ENCODE assay signal across 1 cellular context in genomic region chr6:118894425-118895240, GRCh38.
A peak's percentile ranks its signal among the peaks of the same experiment; 100 is the strongest.
TF ChIP-seq lines count a peak whose summit lies in the region.

No MANE protein-coding gene starts in this region.

TF ChIP-seq in HepG2, 621 proteins besides CTCF, POLR2A, EP300 and RAD21 (continued from another document and continues in another):
- TF ChIP-seq AHDC1 (CRISPR knock-in tag; IDR thresholded peaks at IDR 0.05; ENCODE audit: borderline replicate concordance) (no peak; the same call in 1 of the 2 replicates), U2AF2 (IDR thresholded peaks at IDR 0.05; ENCODE audit: low read depth, low read length) (no peak), ARNTL (CRISPR knock-in tag; IDR thresholded peaks at IDR 0.05) (peak; percentile 30), TFE3 (CRISPR knock-in tag; IDR thresholded peaks at IDR 0.05) (no peak), ZNF331 (CRISPR knock-in tag; IDR thresholded peaks at IDR 0.05) (no peak), NR3C1 (CRISPR knock-in tag; IDR thresholded peaks at IDR 0.05) (no peak), ZNF770 (CRISPR knock-in tag; IDR thresholded peaks at IDR 0.05) (peak; percentile 80), ATF5 (CRISPR knock-in tag; IDR thresholded peaks at IDR 0.05; ENCODE audit: low read depth) (peak; percentile 83; the same call in 1 of the 2 replicates), MBD4 (IDR thresholded peaks at IDR 0.05; ENCODE audit: borderline replicate concordance, low read length) (no peak), ZNF362 (CRISPR knock-in tag; IDR thresholded peaks at IDR 0.05; ENCODE audit: borderline replicate concordance) (peak; percentile 6; the same call in 1 of the 2 replicates), ZBTB3 (CRISPR knock-in tag; IDR thresholded peaks at IDR 0.05; ENCODE audit: borderline replicate concordance, low read depth) (no peak), SRSF1 (optimal IDR thresholded peaks at IDR 0.05; ENCODE audit: low read depth, low read length) (peak; percentile 31), RCOR2 (CRISPR knock-in tag; IDR thresholded peaks at IDR 0.05) (no peak), HIVEP1 (CRISPR knock-in tag; IDR thresholded peaks at IDR 0.05) (peak; percentile 56; the same call in 1 of the 2 replicates), ZBTB21 (CRISPR knock-in tag; IDR thresholded peaks at IDR 0.05) (no peak), SOX13 (IDR thresholded peaks at IDR 0.05) (no peak), SOX13 (CRISPR knock-in tag; conservative IDR thresholded peaks at IDR 0.05 in 1 of 2, IDR thresholded peaks at IDR 0.05 in 1 of 2) (no peak), SP4 (CRISPR knock-in tag; IDR thresholded peaks at IDR 0.05) (no peak), SRSF4 (IDR thresholded peaks at IDR 0.05; ENCODE audit: low read depth, low read length, poor library complexity, severe bottlenecking) (no peak), ZFX (CRISPR knock-in tag; IDR thresholded peaks at IDR 0.05; ENCODE audit: low read depth) (peak; percentile 73), SNAPC2 (CRISPR knock-in tag; IDR thresholded peaks at IDR 0.05) (no peak; the same call in 1 of the 2 replicates), HBP1 (CRISPR knock-in tag; IDR thresholded peaks at IDR 0.05; ENCODE audit: low read depth) (peak; percentile 52; the same call in 1 of the 2 replicates), IKZF4 (CRISPR knock-in tag; IDR thresholded peaks at IDR 0.05; ENCODE audit: borderline replicate concordance, low read depth, not compliant biosample characterization) (peak; percentile 42), HHEX (CRISPR knock-in tag; IDR thresholded peaks at IDR 0.05) (no peak), E2F1 (CRISPR knock-in tag; IDR thresholded peaks at IDR 0.05) (no peak), ZNF768 (CRISPR knock-in tag; IDR thresholded peaks at IDR 0.05) (no peak; the same call in 1 of the 2 replicates), ZSCAN30 (CRISPR knock-in tag; IDR thresholded peaks at IDR 0.05) (peak; percentile 85), ZNF180 (CRISPR knock-in tag; IDR thresholded peaks at IDR 0.05; ENCODE audit: borderline replicate concordance, low read depth) (no peak; the same call in 1 of the 2 replicates), HNF1A (IDR thresholded peaks at IDR 0.05; ENCODE audit: low read depth) (no peak), HNF1A (CRISPR knock-in tag; IDR thresholded peaks at IDR 0.05; ENCODE audit: borderline replicate concordance) (no peak; the same call in 1 of the 2 replicates), PCBP2 (optimal IDR thresholded peaks at IDR 0.05; ENCODE audit: low read depth, low read length, poor library complexity, severe bottlenecking) (no peak), ZXDC (CRISPR knock-in tag; IDR thresholded peaks at IDR 0.05) (no peak), ZNF44 (CRISPR knock-in tag; IDR thresholded peaks at IDR 0.05) (no peak), ZSCAN20 (CRISPR knock-in tag; IDR thresholded peaks at IDR 0.05; ENCODE audit: borderline replicate concordance) (no peak; the same call in 1 of the 2 replicates), ZNF749 (CRISPR knock-in tag; IDR thresholded peaks at IDR 0.05; ENCODE audit: borderline replicate concordance) (0 out of 2 replicates have a peak, but pooled peaks have one; percentile 4), MEIS1 (CRISPR knock-in tag; IDR thresholded peaks at IDR 0.05; ENCODE audit: borderline replicate concordance) (no peak), ZNF589 (CRISPR knock-in tag; conservative IDR thresholded peaks at IDR 0.05) (peak; percentile 88; the same call in 1 of the 2 replicates), DR1 (CRISPR knock-in tag; IDR thresholded peaks at IDR 0.05) (no peak)
